In the genomic region with DNA sequence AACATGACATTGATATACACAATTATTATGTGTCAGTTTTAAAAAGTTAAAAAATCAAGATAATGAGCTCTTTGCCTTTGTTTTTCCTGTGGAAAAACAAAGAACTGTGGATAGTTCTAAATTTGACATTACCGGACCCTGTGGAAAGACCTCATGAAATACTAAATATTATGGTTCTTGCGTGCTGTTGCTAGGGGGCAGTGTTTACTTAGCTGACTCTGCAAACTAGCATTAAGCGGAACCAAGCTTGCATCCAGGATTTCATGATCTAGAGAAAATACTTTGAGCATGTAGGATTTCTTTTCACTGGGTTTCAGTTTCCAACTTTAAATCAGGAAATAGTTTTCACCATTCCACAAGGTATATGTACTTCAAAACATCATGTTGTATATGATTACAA, we compare ENCODE assay signal across 1 cellular context.
A peak's percentile ranks its signal among the peaks of the same experiment; 100 is the strongest.
TF ChIP-seq lines count a peak whose summit lies in the region.

No MANE protein-coding gene starts in this region.

TF ChIP-seq in K562, 482 proteins besides CTCF, POLR2A, EP300 and RAD21 (continued from another document):
- TF ChIP-seq COPS2 (conservative IDR thresholded peaks at IDR 0.05) (no peak), ZNF583 (CRISPR knock-in tag; IDR thresholded peaks at IDR 0.05) (no peak), ARID2 (IDR thresholded peaks at IDR 0.05) (no peak), SRSF9 (IDR thresholded peaks at IDR 0.05; ENCODE audit: borderline replicate concordance, low read depth, low read length) (no peak), ETV1 (tag; conservative IDR thresholded peaks at IDR 0.05; ENCODE audit: low read depth) (no peak), ZNF586 (CRISPR knock-in tag; conservative IDR thresholded peaks at IDR 0.05) (no peak), USF1 (CRISPR knock-in tag; IDR thresholded peaks at IDR 0.05) (no peak), HDGF (IDR thresholded peaks at IDR 0.05) (no peak), NCOA6 (IDR thresholded peaks at IDR 0.05) (no peak), EP400 (IDR thresholded peaks at IDR 0.05) (no peak), NRF1 (conservative IDR thresholded peaks at IDR 0.05 in 1 of 2, IDR thresholded peaks at IDR 0.05 in 1 of 2) (no peak), TEAD1 (CRISPR knock-in tag; IDR thresholded peaks at IDR 0.05) (no peak), SRSF7 (optimal IDR thresholded peaks at IDR 0.05; ENCODE audit: low read depth, low read length) (no peak), ZKSCAN3 (CRISPR knock-in tag; IDR thresholded peaks at IDR 0.05) (no peak), NFE2L1 (tag; IDR thresholded peaks at IDR 0.05; ENCODE audit: borderline replicate concordance, low read depth) (no peak), JUN (IDR thresholded peaks at IDR 0.05; ENCODE audit: borderline replicate concordance, low read depth, low read length) (no peak), JUN (CRISPR knock-in tag; IDR thresholded peaks at IDR 0.05; ENCODE audit: borderline replicate concordance) (no peak), ARID3A (IDR thresholded peaks at IDR 0.05; ENCODE audit: borderline replicate concordance, low read depth, low read length) (0 out of 2 replicates have a peak, but pooled peaks have one; percentile 24), POLR2AphosphoS2 (IDR thresholded peaks at IDR 0.05; ENCODE audit: low read length) (no peak), SMARCE1 (IDR thresholded peaks at IDR 0.05) (no peak), ZNF584 (CRISPR knock-in tag; IDR thresholded peaks at IDR 0.05; ENCODE audit: low read depth) (no peak), YBX1 (IDR thresholded peaks at IDR 0.05) (no peak), LEF1 (IDR thresholded peaks at IDR 0.05) (no peak), NR2C2 (CRISPR knock-in tag; IDR thresholded peaks at IDR 0.05) (no peak), NR2C2 (tag; IDR thresholded peaks at IDR 0.05) (no peak), FOXK1 (CRISPR knock-in tag; IDR thresholded peaks at IDR 0.05; ENCODE audit: borderline replicate concordance) (no peak), HDAC1 (IDR thresholded peaks at IDR 0.05) (no peak), ZC3H8 (IDR thresholded peaks at IDR 0.05) (no peak), MAFF (IDR thresholded peaks at IDR 0.05; ENCODE audit: low read length) (peak; percentile 59; the same call in 1 of the 2 replicates), DEAF1 (CRISPR knock-in tag; IDR thresholded peaks at IDR 0.05) (peak; percentile 56), KLF1 (tag; IDR thresholded peaks at IDR 0.05) (no peak), FOS (IDR thresholded peaks at IDR 0.05; ENCODE audit: extremely low read depth, insufficient read length) (no peak), MAFG (tag; conservative IDR thresholded peaks at IDR 0.05) (peak; percentile 61; the same call in 1 of the 2 replicates)
- TF ChIP-seq, protein P1, sequence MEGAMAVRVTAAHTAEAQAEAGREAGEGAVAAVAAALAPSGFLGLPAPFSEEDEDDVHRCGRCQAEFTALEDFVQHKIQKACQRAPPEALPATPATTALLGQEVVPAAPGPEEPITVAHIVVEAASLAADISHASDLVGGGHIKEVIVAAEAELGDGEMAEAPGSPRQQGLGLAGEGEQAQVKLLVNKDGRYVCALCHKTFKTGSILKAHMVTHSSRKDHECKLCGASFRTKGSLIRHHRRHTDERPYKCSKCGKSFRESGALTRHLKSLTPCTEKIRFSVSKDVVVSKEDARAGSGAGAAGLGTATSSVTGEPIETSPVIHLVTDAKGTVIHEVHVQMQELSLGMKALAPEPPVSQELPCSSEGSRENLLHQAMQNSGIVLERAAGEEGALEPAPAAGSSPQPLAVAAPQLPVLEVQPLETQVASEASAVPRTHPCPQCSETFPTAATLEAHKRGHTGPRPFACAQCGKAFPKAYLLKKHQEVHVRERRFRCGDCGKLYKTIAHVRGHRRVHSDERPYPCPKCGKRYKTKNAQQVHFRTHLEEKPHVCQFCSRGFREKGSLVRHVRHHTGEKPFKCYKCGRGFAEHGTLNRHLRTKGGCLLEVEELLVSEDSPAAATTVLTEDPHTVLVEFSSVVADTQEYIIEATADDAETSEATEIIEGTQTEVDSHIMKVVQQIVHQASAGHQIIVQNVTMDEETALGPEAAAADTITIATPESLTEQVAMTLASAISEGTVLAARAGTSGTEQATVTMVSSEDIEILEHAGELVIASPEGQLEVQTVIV (CRISPR knock-in tag; IDR thresholded peaks at IDR 0.05; ENCODE audit: borderline replicate concordance) = no peak
- TF ChIP-seq, protein P2, sequence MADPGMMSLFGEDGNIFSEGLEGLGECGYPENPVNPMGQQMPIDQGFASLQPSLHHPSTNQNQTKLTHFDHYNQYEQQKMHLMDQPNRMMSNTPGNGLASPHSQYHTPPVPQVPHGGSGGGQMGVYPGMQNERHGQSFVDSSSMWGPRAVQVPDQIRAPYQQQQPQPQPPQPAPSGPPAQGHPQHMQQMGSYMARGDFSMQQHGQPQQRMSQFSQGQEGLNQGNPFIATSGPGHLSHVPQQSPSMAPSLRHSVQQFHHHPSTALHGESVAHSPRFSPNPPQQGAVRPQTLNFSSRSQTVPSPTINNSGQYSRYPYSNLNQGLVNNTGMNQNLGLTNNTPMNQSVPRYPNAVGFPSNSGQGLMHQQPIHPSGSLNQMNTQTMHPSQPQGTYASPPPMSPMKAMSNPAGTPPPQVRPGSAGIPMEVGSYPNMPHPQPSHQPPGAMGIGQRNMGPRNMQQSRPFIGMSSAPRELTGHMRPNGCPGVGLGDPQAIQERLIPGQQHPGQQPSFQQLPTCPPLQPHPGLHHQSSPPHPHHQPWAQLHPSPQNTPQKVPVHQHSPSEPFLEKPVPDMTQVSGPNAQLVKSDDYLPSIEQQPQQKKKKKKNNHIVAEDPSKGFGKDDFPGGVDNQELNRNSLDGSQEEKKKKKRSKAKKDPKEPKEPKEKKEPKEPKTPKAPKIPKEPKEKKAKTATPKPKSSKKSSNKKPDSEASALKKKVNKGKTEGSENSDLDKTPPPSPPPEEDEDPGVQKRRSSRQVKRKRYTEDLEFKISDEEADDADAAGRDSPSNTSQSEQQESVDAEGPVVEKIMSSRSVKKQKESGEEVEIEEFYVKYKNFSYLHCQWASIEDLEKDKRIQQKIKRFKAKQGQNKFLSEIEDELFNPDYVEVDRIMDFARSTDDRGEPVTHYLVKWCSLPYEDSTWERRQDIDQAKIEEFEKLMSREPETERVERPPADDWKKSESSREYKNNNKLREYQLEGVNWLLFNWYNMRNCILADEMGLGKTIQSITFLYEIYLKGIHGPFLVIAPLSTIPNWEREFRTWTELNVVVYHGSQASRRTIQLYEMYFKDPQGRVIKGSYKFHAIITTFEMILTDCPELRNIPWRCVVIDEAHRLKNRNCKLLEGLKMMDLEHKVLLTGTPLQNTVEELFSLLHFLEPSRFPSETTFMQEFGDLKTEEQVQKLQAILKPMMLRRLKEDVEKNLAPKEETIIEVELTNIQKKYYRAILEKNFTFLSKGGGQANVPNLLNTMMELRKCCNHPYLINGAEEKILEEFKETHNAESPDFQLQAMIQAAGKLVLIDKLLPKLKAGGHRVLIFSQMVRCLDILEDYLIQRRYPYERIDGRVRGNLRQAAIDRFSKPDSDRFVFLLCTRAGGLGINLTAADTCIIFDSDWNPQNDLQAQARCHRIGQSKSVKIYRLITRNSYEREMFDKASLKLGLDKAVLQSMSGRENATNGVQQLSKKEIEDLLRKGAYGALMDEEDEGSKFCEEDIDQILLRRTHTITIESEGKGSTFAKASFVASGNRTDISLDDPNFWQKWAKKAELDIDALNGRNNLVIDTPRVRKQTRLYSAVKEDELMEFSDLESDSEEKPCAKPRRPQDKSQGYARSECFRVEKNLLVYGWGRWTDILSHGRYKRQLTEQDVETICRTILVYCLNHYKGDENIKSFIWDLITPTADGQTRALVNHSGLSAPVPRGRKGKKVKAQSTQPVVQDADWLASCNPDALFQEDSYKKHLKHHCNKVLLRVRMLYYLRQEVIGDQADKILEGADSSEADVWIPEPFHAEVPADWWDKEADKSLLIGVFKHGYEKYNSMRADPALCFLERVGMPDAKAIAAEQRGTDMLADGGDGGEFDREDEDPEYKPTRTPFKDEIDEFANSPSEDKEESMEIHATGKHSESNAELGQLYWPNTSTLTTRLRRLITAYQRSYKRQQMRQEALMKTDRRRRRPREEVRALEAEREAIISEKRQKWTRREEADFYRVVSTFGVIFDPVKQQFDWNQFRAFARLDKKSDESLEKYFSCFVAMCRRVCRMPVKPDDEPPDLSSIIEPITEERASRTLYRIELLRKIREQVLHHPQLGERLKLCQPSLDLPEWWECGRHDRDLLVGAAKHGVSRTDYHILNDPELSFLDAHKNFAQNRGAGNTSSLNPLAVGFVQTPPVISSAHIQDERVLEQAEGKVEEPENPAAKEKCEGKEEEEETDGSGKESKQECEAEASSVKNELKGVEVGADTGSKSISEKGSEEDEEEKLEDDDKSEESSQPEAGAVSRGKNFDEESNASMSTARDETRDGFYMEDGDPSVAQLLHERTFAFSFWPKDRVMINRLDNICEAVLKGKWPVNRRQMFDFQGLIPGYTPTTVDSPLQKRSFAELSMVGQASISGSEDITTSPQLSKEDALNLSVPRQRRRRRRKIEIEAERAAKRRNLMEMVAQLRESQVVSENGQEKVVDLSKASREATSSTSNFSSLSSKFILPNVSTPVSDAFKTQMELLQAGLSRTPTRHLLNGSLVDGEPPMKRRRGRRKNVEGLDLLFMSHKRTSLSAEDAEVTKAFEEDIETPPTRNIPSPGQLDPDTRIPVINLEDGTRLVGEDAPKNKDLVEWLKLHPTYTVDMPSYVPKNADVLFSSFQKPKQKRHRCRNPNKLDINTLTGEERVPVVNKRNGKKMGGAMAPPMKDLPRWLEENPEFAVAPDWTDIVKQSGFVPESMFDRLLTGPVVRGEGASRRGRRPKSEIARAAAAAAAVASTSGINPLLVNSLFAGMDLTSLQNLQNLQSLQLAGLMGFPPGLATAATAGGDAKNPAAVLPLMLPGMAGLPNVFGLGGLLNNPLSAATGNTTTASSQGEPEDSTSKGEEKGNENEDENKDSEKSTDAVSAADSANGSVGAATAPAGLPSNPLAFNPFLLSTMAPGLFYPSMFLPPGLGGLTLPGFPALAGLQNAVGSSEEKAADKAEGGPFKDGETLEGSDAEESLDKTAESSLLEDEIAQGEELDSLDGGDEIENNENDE (IDR thresholded peaks at IDR 0.05; ENCODE audit: low read depth, low read length) = no peak
TF ChIP-seq in K562: peak in this region for 13.
